Comparison of ENCODE assay signal across 8 cellular contexts in genomic region chr22:42090596-42091445, GRCh38. TPM values are rescaled to one million over a fixed set of nuclear protein-coding genes. Genes with fewer than 3 reads are reported as not detected.
A peak's percentile ranks its signal among the peaks of the same experiment; 100 is the strongest.
DNase-seq lines count a peak whose midpoint lies in the region; ATAC-seq and TF ChIP-seq lines count a peak whose summit lies in the region.

Gene NDUFA6 (minus strand): TSS chr22:42090772. CDS start chr22:42090744, 28 bp downstream.

- intact Hi-C loops in OCI-LY7 (cut with micrococcal nuclease; ENCODE audit: unreplicated experiment), result loop anchor here (1.0 kb wide), 1 partner anchor 346 kb away; no protein-coding TSS in a partner anchor

- POLR2A ChIA-PET in OCI-LY7 (lab: Charles Lee), result interaction anchor here (0.5 to 2.5 kb wide), 11 partner anchors 10 to 409 kb away, joined by 3 to 18 read pairs (median 3); partner anchors contain the start of gene SMDT1

- peak within 1 kb of the TSS; percentile 97 for H3K4me2 ChIP-seq in OCI-LY7 (ENCODE audit: low read length)

- peak within 1 kb of the TSS; percentile 78 for H2AFZ ChIP-seq in OCI-LY7 (ENCODE audit: low read length)

- H4K20me1 ChIP-seq in OCI-LY7 (ENCODE audit: insufficient read depth, low read length), result no peaks in the 10 kb centered on the region

- H3K27me3 ChIP-seq in mononuclear cell (ENCODE audit: insufficient read depth, low read length), result no peaks in the 10 kb centered on the region

- no TSS peak for BruUV-seq in OCI-LY7 (replicated peaks; lab: Mats Ljungman, UMichigan)

- DNase-seq in DMS 273 (lab: John Stamatoyannopoulos, UW; ENCODE audit: unreplicated experiment) (peak; percentile 99), HuH-7.5 (ENCODE audit: low spot score) (peak; percentile 92), OCI-LY7 (ENCODE audit: low spot score) (peak; percentile 99), activated T-cell treated with anti-CD3 and anti-CD28 coated beads for 24 hours (ENCODE audit: low read depth) (peak; percentile 97), epidermal melanocyte (ENCODE audit: insufficient read length, low spot score) (peak; percentile 93)
- peak; percentile 96 for DNase-seq in stimulated activated CD8-positive, alpha-beta memory T cell treated with anti-CD3 and anti-CD28 coated beads, Interleukin-4, amount 100 ng/mL, for 24 hours (ENCODE audit: low read depth)

- no peaks in the 10 kb centered on the region for H3K9me2 ChIP-seq in OCI-LY7 (ENCODE audit: insufficient read depth, low read length)

- peaks cover 12% of the 10 kb centered on the region for H3K9me3 ChIP-seq in OCI-LY7 (ENCODE audit: low read length)
- H3K9me3 ChIP-seq in mononuclear cell (ENCODE audit: low read depth, low read length), result no peaks in the 10 kb centered on the region

- ATAC-seq in GM21515 (IDR thresholded peaks at IDR 0.05; ENCODE audit: unreplicated experiment), result peak; percentile 84

- peak; percentile 93 for TF ChIP-seq CTCF in OCI-LY7 (conservative IDR thresholded peaks at IDR 0.05; ENCODE audit: low read length)

- H3K36me3 ChIP-seq in OCI-LY7 (ENCODE audit: insufficient read depth, low read length), result peaks cover 31% of the 10 kb centered on the region

- CTCF ChIA-PET in OCI-LY7 (lab: Charles Lee; ENCODE audit: unreplicated experiment), result interaction anchor here (0.6 to 0.9 kb wide), 3 partner anchors 22 to 347 kb away, joined by 3 to 4 read pairs (median 3); partner anchors contain the start of gene SMIM45

- peak within 1 kb of the TSS; percentile 71 for H3K27ac ChIP-seq in OCI-LY7 (ENCODE audit: low read depth, low read length, poor library complexity, severe bottlenecking)

- H3K4me1 ChIP-seq in OCI-LY7 (ENCODE audit: insufficient read depth, low read length, poor library complexity, severe bottlenecking) (peaks cover 23% of the 10 kb centered on the region), mononuclear cell (ENCODE audit: insufficient read depth, low read length) (peaks cover 23% of the 10 kb centered on the region)

- H3K79me2 ChIP-seq in OCI-LY7 (ENCODE audit: insufficient read depth, low read depth, low read length), result peaks cover 22% of the 10 kb centered on the region

- peak within 1 kb of the TSS; percentile 84 for H3K4me3 ChIP-seq in OCI-LY7 (ENCODE audit: low read depth, low read length, poor library complexity, severe bottlenecking)
- H3K4me3 ChIP-seq in mononuclear cell (ENCODE audit: low read length), result peak within 1 kb of the TSS; percentile 87

RNA-seq across cellular contexts. Expression of gene NDUFA6, which starts in this region (rescaled TPM):
- total RNA-seq in OCI-LY7 (2014; rRNA removed; shearing (Covaris generic)), result 49.8 and 62.4 TPM in 2 replicates
- 57.6 and 63.8 TPM in 2 replicates for total RNA-seq in OCI-LY7 (2022)
- 49.3 TPM for total RNA-seq in mononuclear cell

Comparison
In these comparisons a context has a peak if more than half of its experiments do, and no peak if none do; other contexts are left out.
1. Peak in every context shown above with its lines: DNase-seq, ATAC-seq, H3K4me3 ChIP-seq and H3K27ac ChIP-seq.